In the genomic region with DNA sequence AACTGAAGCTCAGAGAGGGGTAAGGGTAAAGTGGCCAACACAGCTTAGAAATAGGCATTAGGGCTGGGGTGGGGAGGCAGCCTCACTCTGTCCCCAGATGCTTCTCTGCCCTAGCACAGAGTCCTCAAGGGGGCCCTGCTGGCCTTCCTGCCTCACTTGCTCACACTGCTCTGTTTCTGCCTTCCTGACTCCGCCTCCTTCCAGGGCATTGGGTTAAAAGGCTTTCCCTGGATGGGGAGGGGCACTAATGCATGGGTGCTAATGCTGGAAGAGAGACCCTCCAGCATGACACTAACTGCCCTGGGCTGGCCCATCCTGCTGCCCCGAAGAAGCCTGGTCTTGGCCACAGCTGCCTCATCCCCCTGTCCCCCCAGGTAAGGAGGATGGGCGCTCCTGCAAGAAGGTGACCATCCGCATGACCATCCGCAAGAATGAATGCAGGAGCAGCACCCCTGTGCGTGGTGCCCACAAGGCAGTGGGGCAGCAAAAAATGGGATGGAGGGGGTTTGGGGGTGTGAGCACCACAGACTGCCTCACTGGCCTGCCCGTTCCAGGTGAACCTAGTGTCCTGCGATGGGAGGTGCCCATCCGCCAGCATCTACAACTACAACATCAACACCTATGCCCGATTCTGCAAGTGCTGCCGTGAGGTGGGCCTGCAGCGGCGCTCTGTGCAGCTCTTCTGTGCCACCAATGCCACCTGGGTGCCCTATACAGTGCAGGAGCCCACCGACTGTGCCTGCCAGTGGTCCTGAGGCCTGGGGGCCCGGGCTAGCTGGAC, we compare ENCODE assay signal across 20 cellular contexts.
"Had no signal": no experiment of that assay in that cellular context is flagged by ENCODE, and none has a peak within 500 bp of the region (broad histone marks: within the 10 kb centered on the region; RNA-seq: fewer than 3 reads in every experiment).

No MANE protein-coding gene starts in this region.

- H3K4me3 ChIP-seq: dorsolateral prefrontal cortex, left lung, right atrium auricular region, tibial artery had no signal

- H3K36me3 Mint-ChIP-seq: brain had no signal

- H3K27ac ChIP-seq: dorsolateral prefrontal cortex, left lung, right atrium auricular region, tibial artery had no signal

- H3K4me1 Mint-ChIP-seq: activated B cell treated with CpG ODN at 0.5 μM for 24 hours had no signal

- H3K9me3 ChIP-seq: left lung, right atrium auricular region, tibial artery had no signal

- H3K27ac Mint-ChIP-seq: activated B cell treated with CpG ODN at 0.5 μM for 24 hours; activated CD8-positive, alpha-beta T cell treated with anti-CD3 and anti-CD28 coated beads for 36 hours; activated T-helper 2 cell treated with anti-CD3 and anti-CD28 coated beads, Interferon-gamma antibody, Interleukin-2, Interleukin-4, amounts not matched to agents 10 μg/mL and 5 μg/mL and 100 μg/mL, durations not matched to agents 14 hours and 24 hours and 36 hours; brain; nephron progenitor cell had no signal

- H3K4me1 ChIP-seq: left lung, right atrium auricular region, tibial artery had no signal

- ATAC-seq: activated CD8-positive, alpha-beta T cell treated with anti-CD3 and anti-CD28 coated beads for 36 hours; left lung; stimulated activated naive CD8-positive, alpha-beta T cell treated with anti-CD3 and anti-CD28 coated beads, Interleukin-15, Interleukin-2, amounts not matched to agents 100 U/mL and 50 U/mL, for 24 hours had no signal

- DNase-seq: activated B cell treated with CpG ODN at 0.5 μM for 24 hours; activated CD4-positive, alpha-beta T cell treated with anti-CD3 and anti-CD28 coated beads for 4 hours; activated CD8-positive, alpha-beta T cell treated with anti-CD3 and anti-CD28 coated beads for 36 hours; activated naive CD4-positive, alpha-beta T cell treated with Interleukin-2 at 50 U/mL for 16 hours; activated T-cell treated with anti-CD3 and anti-CD28 coated beads, Interleukin-2, amount 50 U/mL, for 1 hour; caudate nucleus; dorsolateral prefrontal cortex; erythroblast; head of caudate nucleus; mammary epithelial cell; nephron progenitor cell; occipital lobe; stimulated activated CD4-positive, alpha-beta T cell treated with anti-CD3 and anti-CD28 coated beads, Interleukin-2, amount 100 ng/mL, for 24 hours; stimulated activated naive CD8-positive, alpha-beta T cell treated with anti-CD3 and anti-CD28 coated beads, Interleukin-15, Interleukin-2, amounts not matched to agents 100 U/mL and 50 U/mL, for 24 hours; substantia nigra; tibial artery had no signal

- H3K4me3 Mint-ChIP-seq: activated B cell treated with CpG ODN at 0.5 μM for 24 hours; activated CD8-positive, alpha-beta T cell treated with anti-CD3 and anti-CD28 coated beads for 36 hours; brain; nephron progenitor cell had no signal

- H3K9me3 Mint-ChIP-seq: activated T-helper 2 cell treated with anti-CD3 and anti-CD28 coated beads, Interferon-gamma antibody, Interleukin-2, Interleukin-4, amounts not matched to agents 10 μg/mL and 5 μg/mL and 100 μg/mL, durations not matched to agents 14 hours and 24 hours and 36 hours had no signal

- H3K27me3 ChIP-seq: right atrium auricular region had no signal
